In the genomic region with DNA sequence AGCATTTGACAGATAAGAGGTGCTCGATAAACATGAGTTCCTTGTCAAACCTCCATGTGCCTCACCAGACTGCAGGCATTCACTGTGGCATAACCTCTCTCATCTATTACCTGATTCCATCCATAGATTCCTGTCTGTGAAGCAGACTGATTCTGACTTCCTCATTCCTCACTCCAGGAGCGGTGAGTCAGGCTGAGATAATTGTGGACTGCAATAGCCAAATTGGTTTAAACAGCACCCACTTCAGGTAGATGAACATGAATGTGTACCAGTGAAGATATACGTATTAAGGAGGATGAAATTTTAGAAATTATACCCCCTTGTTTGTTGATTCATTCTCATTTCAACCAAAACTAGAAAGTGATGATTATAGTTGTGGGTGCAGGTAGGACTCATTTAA, we compare ENCODE assay signal across 15 cellular contexts.
A peak's percentile ranks its signal among the peaks of the same experiment; 100 is the strongest.
DNase-seq lines count a peak whose midpoint lies in the region; ATAC-seq and TF ChIP-seq lines count a peak whose summit lies in the region.
"Had no signal": no experiment of that assay in that cellular context is flagged by ENCODE, and none has a peak within 500 bp of the region (broad histone marks: within the 10 kb centered on the region; RNA-seq: fewer than 3 reads in every experiment).

No MANE protein-coding gene starts in this region.

- no peaks in the 10 kb centered on the region for H3K9me3 ChIP-seq in upper lobe of right lung
- H3K9me3 ChIP-seq: colonic mucosa, esophagus muscularis mucosa had no signal

- TF ChIP-seq CTCF in upper lobe of right lung (IDR thresholded peaks at IDR 0.05): no peak

- H3K36me3 ChIP-seq in upper lobe of right lung: no peaks in the 10 kb centered on the region
- H3K36me3 ChIP-seq: colonic mucosa, esophagus muscularis mucosa, neural progenitor cell had no signal

- H3K4me1 ChIP-seq in upper lobe of right lung: no peaks in the 10 kb centered on the region
- H3K4me1 ChIP-seq: colonic mucosa, esophagus muscularis mucosa, neural progenitor cell had no signal

- no peak overlapping the region for H3K4me3 ChIP-seq in upper lobe of right lung
- H3K4me3 ChIP-seq: colonic mucosa, esophagus muscularis mucosa, neural progenitor cell had no signal

- ATAC-seq in upper lobe of right lung: peak; percentile 45
- ATAC-seq: activated T-cell treated with anti-CD3 and anti-CD28 coated beads, Interleukin-2, amount 50 U/mL, for 4 hours had no signal

- H3K27ac ChIP-seq in upper lobe of right lung: no peak overlapping the region
- H3K27ac ChIP-seq: colonic mucosa, esophagus muscularis mucosa, neural progenitor cell had no signal

- in situ Hi-C loops in G401 (cut with HindIII; ENCODE audit: low sequenced_read_pairs): no loop called here

- no peaks in the 10 kb centered on the region for H3K27me3 ChIP-seq in upper lobe of right lung
- H3K27me3 ChIP-seq: colonic mucosa, esophagus muscularis mucosa, neural progenitor cell had no signal

- peak; percentile 35 for DNase-seq in NCI-H748 (lab: John Stamatoyannopoulos, UW; ENCODE audit: unreplicated experiment)
- no peak for DNase-seq in NCI-H748 treated with DMSO at 0.1 percent for 48 hours (lab: John Stamatoyannopoulos, UW)
- peak; percentile 33 for DNase-seq in OCI-M1 (lab: John Stamatoyannopoulos, UW)
- peak; percentile 58 for DNase-seq in glomerular visceral epithelial cell (ENCODE audit: extremely low spot score)
- no peak for DNase-seq in upper lobe of right lung
- DNase-seq in DMS 273 treated with DMSO at 0.1 percent for 48 hours (lab: John Stamatoyannopoulos, UW): no peak
- DNase-seq in activated gamma-delta T cell treated with Interleukin-2 at 50 U/mL for 16 hours: no peak
- DNase-seq in G401 (ENCODE audit: low spot score): no peak
- DNase-seq: activated CD4-positive, alpha-beta T cell treated with anti-CD3 and anti-CD28 coated beads for 48 hours; activated T-cell treated with anti-CD3 and anti-CD28 coated beads, Interleukin-2, amount 50 U/mL, for 4 hours; colonic mucosa; NCI-H2171; T-helper 2 cell had no signal

- intact Hi-C loops in upper lobe of right lung (cut with DNase I): no loop called here

Comparison
In these comparisons a context has a peak if more than half of its experiments do, and no peak if none do; other contexts are left out.
1. DNase-seq: peak in NCI-H748 (single experiment), OCI-M1 (single experiment) and glomerular visceral epithelial cell (single experiment); none in NCI-H748 treated with DMSO at 0.1 percent for 48 hours (single experiment), upper lobe of right lung (single experiment), DMS 273 treated with DMSO at 0.1 percent for 48 hours (single experiment), activated gamma-delta T cell treated with Interleukin-2 at 50 U/mL for 16 hours (single experiment) and G401 (single experiment).